In the genomic region with DNA sequence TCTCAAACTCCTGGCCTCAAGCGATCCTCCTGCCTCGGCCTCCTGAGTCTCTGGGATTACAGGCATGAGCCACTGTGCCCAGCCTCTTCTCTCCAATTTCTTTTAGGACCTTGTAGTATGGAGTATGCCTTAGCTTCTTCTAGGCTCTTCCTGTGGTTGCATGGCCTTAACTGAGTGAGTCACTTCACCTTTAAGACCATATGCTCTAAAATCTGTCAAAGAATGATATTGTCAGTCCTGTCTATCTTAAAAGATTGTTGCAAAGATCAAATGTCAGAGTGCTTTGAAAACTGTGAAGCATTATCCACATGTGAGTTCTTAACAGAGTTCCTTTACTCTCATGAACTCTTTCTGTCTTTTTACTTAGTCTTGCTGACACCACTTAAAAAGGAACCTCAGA, we compare ENCODE assay signal across 10 cellular contexts. TPM values are rescaled to one million over a fixed set of nuclear protein-coding genes. Genes with fewer than 3 reads are reported as not detected.
A peak's percentile ranks its signal among the peaks of the same experiment; 100 is the strongest.
DNase-seq lines count a peak whose midpoint lies in the region; ATAC-seq, FAIRE-seq and TF ChIP-seq lines count a peak whose summit lies in the region.
"Had no signal": no experiment of that assay in that cellular context is flagged by ENCODE, and none has a peak within 500 bp of the region (broad histone marks: within the 10 kb centered on the region; RNA-seq: fewer than 3 reads in every experiment).

No MANE protein-coding gene starts in this region.

- WGBS in K562 (ENCODE audit: insufficient coverage, low coverage, missing lambda C conversion rate), result 76% methylated on average over 2 of the region's 2 CpGs

- CTCF ChIA-PET in CD4-positive, alpha-beta T cell (lab: Charles Lee), result interaction anchor here (1.0 to 5.2 kb wide), 3 partner anchors 11 to 38 kb away, joined by 4 to 31 read pairs (median 5); no protein-coding TSS in a partner anchor
- CTCF ChIA-PET in K562 (lab: Yijun Ruan, JAX; ENCODE audit: low intra/inter-chr PET ratio), result interaction anchor here (0.6 kb wide), 1 partner anchor 9 kb away, joined by 4 read pairs; no protein-coding TSS in a partner anchor

- peak overlapping the region; percentile 58 for H3K27ac Mint-ChIP-seq in CD4-positive, alpha-beta T cell
- H3K27ac Mint-ChIP-seq in natural killer cell treated with Interleukin-12 subunit alpha and Interleukin-12 subunit beta and Interleukin-15 and Interleukin-18, amount 100 ng/mL, for 72 hours, result peak overlapping the region; percentile 70 to 98

- no peak overlapping the region for H2AFZ ChIP-seq in K562 (ENCODE audit: low read depth, low read length)

- H3K27ac ChIP-seq in CD4-positive, alpha-beta T cell (ENCODE audit: low read depth, low read length), result no peak overlapping the region
- no peak overlapping the region for H3K27ac ChIP-seq in K562 (ENCODE audit: extremely low read depth, low read depth, low read length)

- no peak overlapping the region for H3K9ac ChIP-seq in K562 (ENCODE audit: insufficient read depth in 1 of 2, low read depth in 2 of 2, low read length in 2 of 2)

- H3K4me1 Mint-ChIP-seq in CD4-positive, alpha-beta T cell (ENCODE audit: low read depth), result peaks cover 76% of the 10 kb centered on the region
- H3K4me1 Mint-ChIP-seq in natural killer cell treated with Interleukin-12 subunit alpha and Interleukin-12 subunit beta and Interleukin-15 and Interleukin-18, amount 100 ng/mL, for 72 hours (ENCODE audit: low read depth in 2 of 2), result peaks cover 69 to 72% of the 10 kb centered on the region in 2 donors

- peaks cover 13% of the 10 kb centered on the region for H3K36me3 Mint-ChIP-seq in CD4-positive, alpha-beta T cell (ENCODE audit: low read depth)
- peaks cover 6% of the 10 kb centered on the region for H3K36me3 Mint-ChIP-seq in natural killer cell treated with Interleukin-12 subunit alpha and Interleukin-12 subunit beta and Interleukin-15 and Interleukin-18, amount 100 ng/mL, for 72 hours

- peaks cover 0 to 6% of the 10 kb centered on the region in 2 experiments; a peak in 2 of 5 replicates for H3K4me1 ChIP-seq in K562 (replicated peaks in 1 of 2; ENCODE audit: control insufficient read depth in 2 of 2, insufficient read depth in 2 of 2, low read length in 2 of 2)

- H4K20me1 ChIP-seq in K562 (replicated peaks; ENCODE audit: control insufficient read depth, insufficient read depth, low read length), result no peaks in the 10 kb centered on the region

- no peaks in the 10 kb centered on the region for H3K9me1 ChIP-seq in K562 (ENCODE audit: control insufficient read depth, insufficient read depth, low read length)

- DNase-seq in CD4-positive, alpha-beta T cell, result no peak
- DNase-seq in LHCN-M2 (ENCODE audit: low read depth) (peak; percentile 70), K562 (ENCODE audit: extremely low read depth in 1 of 4, low spot score in 3 of 4) (no peak), urothelium cell line (ENCODE audit: low spot score) (no peak), NCI-H2171 (lab: John Stamatoyannopoulos, UW) (no peak), occipital lobe (lab: John Stamatoyannopoulos, UW) (no peak)
- DNase-seq in natural killer cell treated with Interleukin-12 subunit alpha and Interleukin-12 subunit beta and Interleukin-15 and Interleukin-18, amount 100 ng/mL, for 72 hours (ENCODE audit: low spot score), result no peak
- DNase-seq in stimulated activated CD4-positive, alpha-beta T cell treated with anti-CD3 and anti-CD28 coated beads, Interleukin-12 subunit alpha, Interleukin-12 subunit beta, amount 100 ng/mL, for 4 hours, result no peak
- DNase-seq: DMS 273 treated with DMSO at 0.1 percent for 48 hours; stimulated activated CD4-positive, alpha-beta T cell treated with anti-CD3 and anti-CD28 coated beads, Interleukin-4, amount 100 ng/mL, for 1 hour had no signal

- FAIRE-seq in K562 (lab: Jason Lieb, UNC) (no peak), urothelium cell line (lab: Jason Lieb, UNC) (no peak)

- TF ChIP-seq POLR2A in K562 (conservative IDR thresholded peaks at IDR 0.05), result no peak

- H3K79me2 ChIP-seq in K562 (ENCODE audit: control insufficient read depth, insufficient read depth, low read length), result no peaks in the 10 kb centered on the region

- in situ Hi-C loops in K562 (cut with MboI), result no loop called here

- POLR2A ChIA-PET in CD4-positive, alpha-beta T cell (lab: Charles Lee), result interaction anchor here (0.8 to 2.3 kb wide), 5 partner anchors 8 to 38 kb away, joined by 4 to 9 read pairs (median 7); partner anchors contain the start of gene ATP2B4
- POLR2A ChIA-PET in K562 (lab: Yijun Ruan, JAX), result interaction anchor here (0.7 to 2.9 kb wide), 5 partner anchors 10 to 137 kb away, joined by 3 to 9 read pairs (median 4); no protein-coding TSS in a partner anchor

- H3K4me3 Mint-ChIP-seq in CD4-positive, alpha-beta T cell, result peak overlapping the region; percentile 43
- peak overlapping the region; percentile 64 for H3K4me3 Mint-ChIP-seq in natural killer cell treated with Interleukin-12 subunit alpha and Interleukin-12 subunit beta and Interleukin-15 and Interleukin-18, amount 100 ng/mL, for 72 hours

- ATAC-seq in CD4-positive, alpha-beta T cell (ENCODE audit: poor library complexity), result peak; percentile 66
- ATAC-seq in K562, result peak; percentile 30; the same call in 2 of the 3 replicates
- ATAC-seq in natural killer cell treated with Interleukin-12 subunit alpha and Interleukin-12 subunit beta and Interleukin-15 and Interleukin-18, amount 100 ng/mL, for 72 hours, result peak; percentile 30 to 55

- H3K36me3 ChIP-seq in K562 (ENCODE audit: control insufficient read depth, insufficient read depth, low read length), result no peaks in the 10 kb centered on the region

- no peaks in the 10 kb centered on the region for H3K27me3 ChIP-seq in CD4-positive, alpha-beta T cell (ENCODE audit: control insufficient read depth, insufficient read depth, low read length)
- H3K27me3 ChIP-seq in K562 (ENCODE audit: control insufficient read depth in 2 of 2, insufficient read depth in 2 of 2, low read length in 2 of 2), result no peaks in the 10 kb centered on the region

- no peak for TF ChIP-seq CTCF in CD4-positive, alpha-beta T cell (IDR thresholded peaks at IDR 0.05)
- TF ChIP-seq CTCF in K562 (IDR thresholded peaks at IDR 0.05 in 2 of 3, conservative IDR thresholded peaks at IDR 0.05 in 1 of 3; ENCODE audit: insufficient read depth in 2 of 3, low read depth in 1 of 3, low read length in 3 of 3), result no peak

- no peaks in the 10 kb centered on the region for H3K27me3 Mint-ChIP-seq in CD4-positive, alpha-beta T cell
- no peaks in the 10 kb centered on the region for H3K27me3 Mint-ChIP-seq in natural killer cell treated with Interleukin-12 subunit alpha and Interleukin-12 subunit beta and Interleukin-15 and Interleukin-18, amount 100 ng/mL, for 72 hours

- no peaks in the 10 kb centered on the region for H3K9me3 ChIP-seq in CD4-positive, alpha-beta T cell (ENCODE audit: control insufficient read depth, low read length)
- H3K9me3 ChIP-seq in K562 (replicated peaks; ENCODE audit: control insufficient read depth, insufficient read depth, low read depth, low read length), result no peaks in the 10 kb centered on the region

- no TSS peak for BruUV-seq in K562 (replicated peaks; lab: Mats Ljungman, UMichigan)

- no peak for TF ChIP-seq EP300 in K562 (IDR thresholded peaks at IDR 0.05; ENCODE audit: low read length)

- intact Hi-C loops in CD4-positive, alpha-beta T cell (cut with DNase I, micrococcal nuclease), result no loop called here
- intact Hi-C loops in K562 (cut with micrococcal nuclease), result no loop called here

- no peak for TF ChIP-seq RAD21 in K562 (CRISPR knock-in tag; conservative IDR thresholded peaks at IDR 0.05 in 1 of 2, IDR thresholded peaks at IDR 0.05 in 1 of 2)

- H3K9me3 Mint-ChIP-seq in CD4-positive, alpha-beta T cell, result no peaks in the 10 kb centered on the region
- H3K9me3 Mint-ChIP-seq in natural killer cell treated with Interleukin-12 subunit alpha and Interleukin-12 subunit beta and Interleukin-15 and Interleukin-18, amount 100 ng/mL, for 72 hours, result no peaks in the 10 kb centered on the region

- H3K4me2 ChIP-seq in K562 (ENCODE audit: insufficient read depth, low read length), result no peak overlapping the region

- no peak overlapping the region for H3K4me3 ChIP-seq in K562

TF ChIP-seq in K562, 482 proteins besides CTCF, POLR2A, EP300 and RAD21 (continues in another document):
- TF ChIP-seq MCM3 (IDR thresholded peaks at IDR 0.05) (no peak), CBFA2T3 (IDR thresholded peaks at IDR 0.05) (0 out of 2 replicates have a peak, but pooled peaks have one; percentile 18), JUND (IDR thresholded peaks at IDR 0.05; ENCODE audit: borderline replicate concordance, low read depth, low read length) (peak; percentile 46; the same call in 1 of the 2 replicates), JUND (tag; IDR thresholded peaks at IDR 0.05; ENCODE audit: borderline replicate concordance, low read depth, low read length) (no peak)

RNA-seq across cellular contexts. Expression of gene ATP2B4, which starts 37.2 kb away (rescaled TPM):
- total RNA-seq in CD4-positive, alpha-beta T cell, result 10 to 100 TPM; 23.6 to 23.7 TPM
- total RNA-seq in LHCN-M2 (2014; rRNA removed), result 24.8 and 25.8 TPM in 2 replicates
- 17.4 TPM for polyA plus RNA-seq in LHCN-M2 (2012)
- total RNA-seq in K562 (2011; cell fraction: chromatin; rRNA removed; ENCODE audit: low replicate concordance), result 99.9 and 127 TPM in 2 replicates
- total RNA-seq in K562 (2011; cell fraction: nucleolus; rRNA removed), result 72.9 and 73.4 TPM in 2 replicates
- 89.0 and 95.0 TPM in 2 replicates for total RNA-seq in K562 (2011; cell fraction: nucleoplasm; rRNA removed)
- total RNA-seq in K562 (2014; rRNA removed), result 15.6 and 16.2 TPM in 2 replicates
- total RNA-seq in K562 (2014; rRNA removed; fragmentation: Illumina TruSeq; extraction: Trizol), result 18.2 and 19.7 TPM in 2 replicates
- 22.8 and 24.3 TPM in 2 replicates for total RNA-seq in K562 (2015; rRNA removed; fragmentation: Illumina TruSeq; extraction: Trizol)
- total RNA-seq in K562 (2021), result 24.2 and 26.3 TPM in 2 replicates
- 38.5 and 40.6 TPM in 2 replicates for polyA plus RNA-seq in K562 (2011; rRNA removed)
- 22.6 and 31.8 TPM in 2 replicates for polyA plus RNA-seq in K562 (2011; cell fraction: cytosol; rRNA removed)
- 65.0 and 81.5 TPM in 2 replicates for polyA plus RNA-seq in K562 (2011; cell fraction: nucleus; rRNA removed)
- polyA plus RNA-seq in K562 (2012), result 19.0 and 22.9 TPM in 2 replicates
- polyA plus RNA-seq in K562 (2014; fragmentation: Illumina TruSeq; extraction: Trizol), result 24.4 and 28.7 TPM in 2 replicates
- 10 to 100 TPM; 10.3 to 11.3 TPM for polyA plus RNA-seq in K562 (2014; fragmentation: Nextera tagmentation; extraction: Ambion mirVana)
- 20.2 and 21.7 TPM in 2 replicates for polyA plus RNA-seq in K562 (2014; rRNA removed)
- 90.3 and 109 TPM in 2 replicates for polyA minus RNA-seq in K562 (2011; rRNA and poly(A)+ RNA removed)
- polyA minus RNA-seq in K562 (2011; cell fraction: cytosol; rRNA and poly(A)+ RNA removed), result 46.4 and 53.4 TPM in 2 replicates
- polyA minus RNA-seq in K562 (2011; cell fraction: nucleus; rRNA and poly(A)+ RNA removed), result 27.2 and 48.3 TPM in 2 replicates
- total RNA-seq in natural killer cell treated with Interleukin-12 subunit alpha and Interleukin-12 subunit beta and Interleukin-15 and Interleukin-18, amount 100 ng/mL, for 72 hours, result 100 to 1,000 TPM; 158 to 191 TPM
- 35.2 TPM for total RNA-seq in occipital lobe
